In the genomic region with DNA sequence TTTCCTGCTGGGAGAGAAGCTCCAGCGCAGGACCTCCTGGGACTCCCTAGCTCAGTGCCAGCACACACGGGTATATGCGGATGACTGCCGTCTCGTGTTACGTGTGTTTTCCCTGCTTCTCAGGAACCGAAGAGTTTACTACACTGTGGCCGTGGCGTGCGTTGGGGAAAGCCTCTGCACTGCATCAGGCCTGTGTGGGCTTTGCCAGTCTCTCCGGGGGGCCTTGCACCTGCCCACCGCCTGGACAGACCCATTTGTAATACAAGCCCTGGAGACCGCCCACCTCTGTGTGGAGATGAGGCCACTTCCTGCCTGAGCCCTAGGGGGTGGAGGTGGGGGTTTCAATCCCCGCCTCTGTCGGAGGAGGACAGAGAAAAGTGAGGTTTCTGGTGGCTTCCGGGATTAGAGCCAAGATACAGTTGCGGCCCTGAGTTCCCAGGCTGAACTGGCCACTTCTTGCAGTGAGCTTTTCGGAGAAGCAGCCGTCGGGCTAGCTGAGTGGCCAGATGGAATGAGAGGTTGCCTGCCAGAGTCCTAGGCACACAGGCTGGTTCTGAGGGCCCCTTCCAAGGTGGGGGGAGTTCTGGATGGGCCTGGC, we compare ENCODE assay signal across 8 cellular contexts. TPM values are rescaled to one million over a fixed set of nuclear protein-coding genes. Genes with fewer than 3 reads are reported as not detected.
DNase-seq lines count a peak whose midpoint lies in the region; ATAC-seq and TF ChIP-seq lines count a peak whose summit lies in the region.

No MANE protein-coding gene starts in this region.

- peak overlapping the region; percentile 62 for H3K9ac ChIP-seq in iPS-15b (ENCODE audit: low read depth, low read length)

- intact Hi-C loops in thyroid gland (cut with DNase I) = no loop called here

- H3K4me3 ChIP-seq in iPS-15b (ENCODE audit: low read depth, low read length) (peak overlapping the region; percentile 32), thyroid gland (replicated peaks in 1 of 3) (no peak overlapping the region)

- no peak for TF ChIP-seq POLR2A in thyroid gland (IDR thresholded peaks at IDR 0.05)

- TF ChIP-seq CTCF in HFFc6 (IDR thresholded peaks at IDR 0.05) (no peak), WTC11 (IDR thresholded peaks at IDR 0.05) (no peak), thyroid gland (IDR thresholded peaks at IDR 0.05) (no peak)

- CTCF ChIA-PET in WTC11 (lab: Charles Lee) = interaction anchor here (0.9 to 5.1 kb wide), 9 partner anchors 8 to 154 kb away, joined by 3 to 33 read pairs (median 6); no protein-coding TSS in a partner anchor

- peak overlapping the region; percentile 53 for H3K4me3 Mint-ChIP-seq in HFFc6
- no peak overlapping the region for H3K4me3 Mint-ChIP-seq in WTC11

- peak; percentile 65 for DNase-seq in activated gamma-delta T cell treated with Interleukin-2 at 50 U/mL for 16 hours
- no peak for DNase-seq in activated gamma-delta T cell (lab: John Stamatoyannopoulos, UW)
- peak; percentile 84 for DNase-seq in HFFc6
- DNase-seq in NAMALWA (ENCODE audit: low spot score) = peak; percentile 53
- no peak for DNase-seq in WTC11 (ENCODE audit: low spot score)
- peak; percentile 68 to 76 for DNase-seq in thyroid gland
- no peak for DNase-seq in D341Med (ENCODE audit: low spot score)

- H3K36me3 ChIP-seq in iPS-15b (ENCODE audit: control insufficient read depth, insufficient read depth, low read length) (no peaks in the 10 kb centered on the region), thyroid gland (no peaks in the 10 kb centered on the region)

- ATAC-seq in WTC11 = peak; percentile 63

- H3K9me3 Mint-ChIP-seq in HFFc6 (no peaks in the 10 kb centered on the region), WTC11 (peaks cover 7% of the 10 kb centered on the region; the same call in 1 of the 2 replicates)

- H3K4me1 Mint-ChIP-seq in HFFc6 (ENCODE audit: low read depth) (peaks cover 49% of the 10 kb centered on the region), WTC11 (peaks cover 78% of the 10 kb centered on the region)

- WGBS in thyroid gland, 2 donors = 50 to 63% methylated on average over 17 to 20 of the region's 20 CpGs

- H3K27ac ChIP-seq in thyroid gland = peak overlapping the region; percentile 56 to 82 (median 71)

- peaks cover 9% of the 10 kb centered on the region; the same call in 1 of the 2 replicates for H3K36me3 Mint-ChIP-seq in HFFc6 (ENCODE audit: low read depth)
- peaks cover 7% of the 10 kb centered on the region for H3K36me3 Mint-ChIP-seq in WTC11

- H3K27ac Mint-ChIP-seq in HFFc6 = peak overlapping the region; percentile 86
- H3K27ac Mint-ChIP-seq in WTC11 = peak overlapping the region; percentile 95

- H3K27me3 ChIP-seq in iPS-15b (ENCODE audit: control insufficient read depth, insufficient read depth, low read length) (no peaks in the 10 kb centered on the region), thyroid gland (no peaks in the 10 kb centered on the region)

- H3K9me3 ChIP-seq in iPS-15b (ENCODE audit: control insufficient read depth, insufficient read depth, low read length) (no peaks in the 10 kb centered on the region), thyroid gland (no peaks in the 10 kb centered on the region)

- POLR2A ChIA-PET in WTC11 (lab: Charles Lee) = interaction anchor here (0.9 to 1.4 kb wide), 2 partner anchors 9 to 43 kb away, joined by 4 to 7 read pairs; a partner anchor contains a TSS

- H3K27me3 Mint-ChIP-seq in HFFc6 (ENCODE audit: insufficient read depth) (no peaks in the 10 kb centered on the region; the same call in 1 of the 2 replicates), WTC11 (ENCODE audit: low read depth) (no peaks in the 10 kb centered on the region)

- H3K4me1 ChIP-seq in iPS-15b (ENCODE audit: control insufficient read depth, insufficient read depth, low read length) = peaks cover 31% of the 10 kb centered on the region
- H3K4me1 ChIP-seq in thyroid gland = peaks cover 36 to 68% of the 10 kb centered on the region in 2 donors

TF ChIP-seq in WTC11, 78 proteins besides CTCF, POLR2A, EP300 and RAD21:
- TF ChIP-seq FOXJ3 (CRISPR knock-in tag; IDR thresholded peaks at IDR 0.05; ENCODE audit: borderline replicate concordance) = no peak
- TF ChIP-seq ZNF423 (CRISPR knock-in tag; IDR thresholded peaks at IDR 0.05) = peak; percentile 100
- TF ChIP-seq, protein P1, sequence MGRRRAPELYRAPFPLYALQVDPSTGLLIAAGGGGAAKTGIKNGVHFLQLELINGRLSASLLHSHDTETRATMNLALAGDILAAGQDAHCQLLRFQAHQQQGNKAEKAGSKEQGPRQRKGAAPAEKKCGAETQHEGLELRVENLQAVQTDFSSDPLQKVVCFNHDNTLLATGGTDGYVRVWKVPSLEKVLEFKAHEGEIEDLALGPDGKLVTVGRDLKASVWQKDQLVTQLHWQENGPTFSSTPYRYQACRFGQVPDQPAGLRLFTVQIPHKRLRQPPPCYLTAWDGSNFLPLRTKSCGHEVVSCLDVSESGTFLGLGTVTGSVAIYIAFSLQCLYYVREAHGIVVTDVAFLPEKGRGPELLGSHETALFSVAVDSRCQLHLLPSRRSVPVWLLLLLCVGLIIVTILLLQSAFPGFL (CRISPR knock-in tag; IDR thresholded peaks at IDR 0.05; ENCODE audit: borderline replicate concordance) = no peak
- TF ChIP-seq TEAD1 (CRISPR knock-in tag; IDR thresholded peaks at IDR 0.05) = peak; percentile 61; the same call in 1 of the 2 replicates
- TF ChIP-seq, protein P2, sequence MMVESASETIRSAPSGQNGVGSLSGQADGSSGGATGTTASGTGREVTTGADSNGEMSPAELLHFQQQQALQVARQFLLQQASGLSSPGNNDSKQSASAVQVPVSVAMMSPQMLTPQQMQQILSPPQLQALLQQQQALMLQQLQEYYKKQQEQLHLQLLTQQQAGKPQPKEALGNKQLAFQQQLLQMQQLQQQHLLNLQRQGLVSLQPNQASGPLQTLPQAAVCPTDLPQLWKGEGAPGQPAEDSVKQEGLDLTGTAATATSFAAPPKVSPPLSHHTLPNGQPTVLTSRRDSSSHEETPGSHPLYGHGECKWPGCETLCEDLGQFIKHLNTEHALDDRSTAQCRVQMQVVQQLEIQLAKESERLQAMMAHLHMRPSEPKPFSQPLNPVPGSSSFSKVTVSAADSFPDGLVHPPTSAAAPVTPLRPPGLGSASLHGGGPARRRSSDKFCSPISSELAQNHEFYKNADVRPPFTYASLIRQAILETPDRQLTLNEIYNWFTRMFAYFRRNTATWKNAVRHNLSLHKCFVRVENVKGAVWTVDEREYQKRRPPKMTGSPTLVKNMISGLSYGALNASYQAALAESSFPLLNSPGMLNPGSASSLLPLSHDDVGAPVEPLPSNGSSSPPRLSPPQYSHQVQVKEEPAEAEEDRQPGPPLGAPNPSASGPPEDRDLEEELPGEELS (CRISPR knock-in tag; IDR thresholded peaks at IDR 0.05) = 0 out of 2 replicates have a peak, but pooled peaks have one; percentile 16
- TF ChIP-seq, protein P3, sequence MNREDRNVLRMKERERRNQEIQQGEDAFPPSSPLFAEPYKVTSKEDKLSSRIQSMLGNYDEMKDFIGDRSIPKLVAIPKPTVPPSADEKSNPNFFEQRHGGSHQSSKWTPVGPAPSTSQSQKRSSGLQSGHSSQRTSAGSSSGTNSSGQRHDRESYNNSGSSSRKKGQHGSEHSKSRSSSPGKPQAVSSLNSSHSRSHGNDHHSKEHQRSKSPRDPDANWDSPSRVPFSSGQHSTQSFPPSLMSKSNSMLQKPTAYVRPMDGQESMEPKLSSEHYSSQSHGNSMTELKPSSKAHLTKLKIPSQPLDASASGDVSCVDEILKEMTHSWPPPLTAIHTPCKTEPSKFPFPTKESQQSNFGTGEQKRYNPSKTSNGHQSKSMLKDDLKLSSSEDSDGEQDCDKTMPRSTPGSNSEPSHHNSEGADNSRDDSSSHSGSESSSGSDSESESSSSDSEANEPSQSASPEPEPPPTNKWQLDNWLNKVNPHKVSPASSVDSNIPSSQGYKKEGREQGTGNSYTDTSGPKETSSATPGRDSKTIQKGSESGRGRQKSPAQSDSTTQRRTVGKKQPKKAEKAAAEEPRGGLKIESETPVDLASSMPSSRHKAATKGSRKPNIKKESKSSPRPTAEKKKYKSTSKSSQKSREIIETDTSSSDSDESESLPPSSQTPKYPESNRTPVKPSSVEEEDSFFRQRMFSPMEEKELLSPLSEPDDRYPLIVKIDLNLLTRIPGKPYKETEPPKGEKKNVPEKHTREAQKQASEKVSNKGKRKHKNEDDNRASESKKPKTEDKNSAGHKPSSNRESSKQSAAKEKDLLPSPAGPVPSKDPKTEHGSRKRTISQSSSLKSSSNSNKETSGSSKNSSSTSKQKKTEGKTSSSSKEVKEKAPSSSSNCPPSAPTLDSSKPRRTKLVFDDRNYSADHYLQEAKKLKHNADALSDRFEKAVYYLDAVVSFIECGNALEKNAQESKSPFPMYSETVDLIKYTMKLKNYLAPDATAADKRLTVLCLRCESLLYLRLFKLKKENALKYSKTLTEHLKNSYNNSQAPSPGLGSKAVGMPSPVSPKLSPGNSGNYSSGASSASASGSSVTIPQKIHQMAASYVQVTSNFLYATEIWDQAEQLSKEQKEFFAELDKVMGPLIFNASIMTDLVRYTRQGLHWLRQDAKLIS (CRISPR knock-in tag; IDR thresholded peaks at IDR 0.05; ENCODE audit: borderline replicate concordance) = no peak
- TF ChIP-seq, protein P4, sequence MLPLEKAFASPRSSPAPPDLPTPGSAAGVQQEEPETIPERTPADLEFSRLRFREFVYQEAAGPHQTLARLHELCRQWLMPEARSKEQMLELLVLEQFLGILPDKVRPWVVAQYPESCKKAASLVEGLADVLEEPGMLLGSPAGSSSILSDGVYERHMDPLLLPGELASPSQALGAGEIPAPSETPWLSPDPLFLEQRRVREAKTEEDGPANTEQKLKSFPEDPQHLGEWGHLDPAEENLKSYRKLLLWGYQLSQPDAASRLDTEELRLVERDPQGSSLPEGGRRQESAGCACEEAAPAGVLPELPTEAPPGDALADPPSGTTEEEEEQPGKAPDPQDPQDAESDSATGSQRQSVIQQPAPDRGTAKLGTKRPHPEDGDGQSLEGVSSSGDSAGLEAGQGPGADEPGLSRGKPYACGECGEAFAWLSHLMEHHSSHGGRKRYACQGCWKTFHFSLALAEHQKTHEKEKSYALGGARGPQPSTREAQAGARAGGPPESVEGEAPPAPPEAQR (CRISPR knock-in tag; IDR thresholded peaks at IDR 0.05) = no peak
- TF ChIP-seq SP1 (CRISPR knock-in tag; conservative IDR thresholded peaks at IDR 0.05) = peak; percentile 71
- peak; percentile 83 for TF ChIP-seq ETV6 (CRISPR knock-in tag; IDR thresholded peaks at IDR 0.05)
- peak; percentile 11; the same call in 1 of the 2 replicates for TF ChIP-seq FOXK1 (CRISPR knock-in tag; IDR thresholded peaks at IDR 0.05)

RNA-seq across cellular contexts. Expression of a gene that starts 43.4 kb away (rescaled TPM):
- total RNA-seq in HFFc6 (2021; fragmentation: NEBNext Ultra II Directional; extraction: Animal tissue kit (Norgen Biotek cat#: 25700)) = 10 to 100 TPM; 49.2 to 62.3 (median 58.1) TPM
- total RNA-seq in WTC11 (2021) (91.0 to 124 TPM (median 93.8 TPM) in 3 replicates), thyroid gland (100 to 1,000 TPM in 1 of 4 donors, 10 to 100 TPM in 3; 54.2 to 155 (median 71.9) TPM)

Comparison
In these comparisons a context has a peak if more than half of its experiments do, and no peak if none do; other contexts are left out.
1. DNase-seq: peak in activated gamma-delta T cell treated with Interleukin-2 at 50 U/mL for 16 hours (single experiment), HFFc6 (single experiment), NAMALWA (single experiment) and thyroid gland (2 of 2); none in activated gamma-delta T cell (single experiment), WTC11 (single experiment) and D341Med (single experiment).